In the genomic region with DNA sequence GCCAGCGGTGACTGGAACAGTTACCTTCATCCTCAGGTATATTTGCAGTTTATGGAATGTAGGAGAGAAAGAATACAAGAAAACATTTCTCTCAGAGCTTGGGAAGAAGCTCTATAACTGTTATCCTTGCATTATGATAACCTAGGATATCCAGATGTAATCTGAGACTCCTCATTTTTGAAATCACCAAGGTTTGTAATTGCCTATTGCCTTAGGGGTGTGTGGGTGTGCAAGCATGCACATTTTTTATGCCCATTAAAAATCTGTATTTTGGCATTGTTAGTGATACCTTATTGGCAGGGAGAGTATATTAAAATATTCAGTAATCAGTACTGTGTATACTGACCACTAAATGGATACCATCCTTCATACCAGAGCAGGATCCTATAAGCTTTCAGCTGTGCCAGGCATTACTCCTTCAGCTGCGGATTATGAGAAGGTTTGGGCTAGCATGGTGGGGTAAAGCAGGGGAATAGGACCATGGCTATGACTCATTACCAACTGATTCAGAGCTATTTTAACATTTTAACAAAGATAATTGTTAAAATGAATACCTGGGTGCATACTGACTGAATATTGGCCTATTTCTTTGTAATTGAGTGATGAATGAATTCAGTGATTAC, we compare ENCODE assay signal across 20 cellular contexts. TPM values are rescaled to one million over a fixed set of nuclear protein-coding genes. Genes with fewer than 3 reads are reported as not detected.
DNase-seq lines count a peak whose midpoint lies in the region; ATAC-seq and TF ChIP-seq lines count a peak whose summit lies in the region.
"Had no signal": no experiment of that assay in that cellular context is flagged by ENCODE, and none has a peak within 500 bp of the region (broad histone marks: within the 10 kb centered on the region; RNA-seq: fewer than 3 reads in every experiment).

No MANE protein-coding gene starts in this region.

- H3K9ac ChIP-seq in subcutaneous abdominal adipose tissue (ENCODE audit: low read length in 5 of 5) (no peak overlapping the region), colonic mucosa (ENCODE audit: low read depth in 2 of 2, low read length in 2 of 2) (no peak overlapping the region)

- intact Hi-C loops in esophagus muscularis mucosa (cut with DNase I) (no loop called here), colonic mucosa (cut with DNase I) (no loop called here)

- H3K9me3 ChIP-seq in esophagus muscularis mucosa (no peaks in the 10 kb centered on the region), subcutaneous abdominal adipose tissue (ENCODE audit: control insufficient read depth in 5 of 5, low read length in 5 of 5) (peaks cover 3 to 5% (median 4%) of the 10 kb centered on the region in 5 donors), colonic mucosa (no peaks in the 10 kb centered on the region)
- H3K9me3 ChIP-seq: right lobe of liver had no signal

- H3K4me1 ChIP-seq in esophagus muscularis mucosa (peaks cover 55 to 80% (median 79%) of the 10 kb centered on the region in 4 donors), subcutaneous abdominal adipose tissue (ENCODE audit: control insufficient read depth in 5 of 5, insufficient read depth in 5 of 5, low read length in 5 of 5) (peaks cover 0 to 41% (median 39%) of the 10 kb centered on the region in 5 donors), colonic mucosa (no peaks in the 10 kb centered on the region)

- H3K27ac ChIP-seq in esophagus muscularis mucosa (replicated peaks in 1 of 4), result peak overlapping the region in 3 of 4 donors; percentile 54 to 66 (median 57)
- peak overlapping the region; percentile 7 for H3K27ac ChIP-seq in subcutaneous abdominal adipose tissue (ENCODE audit: low read depth, low read length)
- H3K27ac ChIP-seq in colonic mucosa, result no peak overlapping the region

- H3K9me3 Mint-ChIP-seq in activated naive CD8-positive, alpha-beta T cell (ENCODE audit: low read depth), result no peaks in the 10 kb centered on the region
- no peaks in the 10 kb centered on the region for H3K9me3 Mint-ChIP-seq in activated naive CD8-positive, alpha-beta T cell treated with anti-CD3 and anti-CD28 coated beads for 36 hours
- peaks cover 8% of the 10 kb centered on the region for H3K9me3 Mint-ChIP-seq in WTC11
- H3K9me3 Mint-ChIP-seq: activated naive CD4-positive, alpha-beta T cell treated with anti-CD3 and anti-CD28 coated beads, Interleukin-2, amount 50 U/mL, for 72 hours; T-helper 2 cell treated with Interferon-gamma antibody and Interleukin-4, amounts not matched to agents 5 μg/mL and 100 μg/mL, for 36 hours had no signal

- ATAC-seq in WTC11, result no peak
- ATAC-seq: activated naive CD4-positive, alpha-beta T cell treated with anti-CD3 and anti-CD28 coated beads, Interleukin-2, amount 50 U/mL, for 72 hours had no signal

- no peaks in the 10 kb centered on the region for H3K27me3 ChIP-seq in esophagus muscularis mucosa
- no peaks in the 10 kb centered on the region for H3K27me3 ChIP-seq in subcutaneous abdominal adipose tissue (ENCODE audit: control insufficient read depth in 5 of 5, insufficient read depth in 4 of 5, low read length in 5 of 5)
- no peaks in the 10 kb centered on the region for H3K27me3 ChIP-seq in colonic mucosa
- H3K27me3 ChIP-seq: right lobe of liver, tibial nerve had no signal

- no peak for DNase-seq in activated naive CD8-positive, alpha-beta T cell treated with anti-CD3 and anti-CD28 coated beads for 36 hours
- DNase-seq in WTC11 (ENCODE audit: low spot score) (no peak), esophagus muscularis mucosa (ENCODE audit: extremely low spot score) (no peak), hypothalamus (lab: John Stamatoyannopoulos, UW) (no peak), NCI-H1436 treated with DMSO at 0.1 percent for 48 hours (lab: John Stamatoyannopoulos, UW) (no peak), colonic mucosa (no peak)
- DNase-seq: activated CD4-positive, alpha-beta T cell treated with anti-CD3 and anti-CD28 coated beads for 1 hour; erythroblast; head of caudate nucleus; islet precursor cell; nucleus accumbens; right lobe of liver; SHP77; stimulated activated CD4-positive, alpha-beta T cell treated with anti-CD3 and anti-CD28 coated beads, Interleukin-4, amount 100 ng/mL, for 1 hour; stimulated activated CD8-positive, alpha-beta memory T cell treated with anti-CD3 and anti-CD28 coated beads, Interleukin-4, amount 100 ng/mL, for 48 hours had no signal

- 86% methylated on average over 2 of the region's 2 CpGs for WGBS in esophagus muscularis mucosa

- TF ChIP-seq CTCF in WTC11 (IDR thresholded peaks at IDR 0.05) (no peak), esophagus muscularis mucosa (IDR thresholded peaks at IDR 0.05) (no peak), colonic mucosa (IDR thresholded peaks at IDR 0.05) (no peak)

- TF ChIP-seq EP300 in esophagus muscularis mucosa (IDR thresholded peaks at IDR 0.05), result no peak

- CTCF ChIA-PET in WTC11 (lab: Charles Lee), result interaction anchor here (1.0 kb wide), 1 partner anchor 9 kb away, joined by 5 read pairs; a partner anchor contains a TSS

- no peak overlapping the region for H3K4me3 Mint-ChIP-seq in activated naive CD8-positive, alpha-beta T cell
- no peak overlapping the region for H3K4me3 Mint-ChIP-seq in activated naive CD8-positive, alpha-beta T cell treated with anti-CD3 and anti-CD28 coated beads for 36 hours
- H3K4me3 Mint-ChIP-seq in WTC11, result no peak overlapping the region
- H3K4me3 Mint-ChIP-seq: T-helper 2 cell treated with Interferon-gamma antibody and Interleukin-4, amounts not matched to agents 5 μg/mL and 100 μg/mL, for 36 hours had no signal

- POLR2A ChIA-PET in WTC11 (lab: Charles Lee), result no interaction called here

- H3K27me3 Mint-ChIP-seq in activated naive CD8-positive, alpha-beta T cell, result no peaks in the 10 kb centered on the region
- no peaks in the 10 kb centered on the region for H3K27me3 Mint-ChIP-seq in activated naive CD8-positive, alpha-beta T cell treated with anti-CD3 and anti-CD28 coated beads for 36 hours
- H3K27me3 Mint-ChIP-seq in WTC11 (ENCODE audit: low read depth), result no peaks in the 10 kb centered on the region

- H3K36me3 Mint-ChIP-seq in activated naive CD8-positive, alpha-beta T cell, result peaks cover 11% of the 10 kb centered on the region
- H3K36me3 Mint-ChIP-seq in activated naive CD8-positive, alpha-beta T cell treated with anti-CD3 and anti-CD28 coated beads for 36 hours, result peaks cover 24% of the 10 kb centered on the region
- H3K36me3 Mint-ChIP-seq in WTC11, result peaks cover 23% of the 10 kb centered on the region

- peaks cover 76% of the 10 kb centered on the region for H3K4me1 Mint-ChIP-seq in activated naive CD8-positive, alpha-beta T cell (ENCODE audit: low read depth)
- peaks cover 64% of the 10 kb centered on the region for H3K4me1 Mint-ChIP-seq in activated naive CD8-positive, alpha-beta T cell treated with anti-CD3 and anti-CD28 coated beads for 36 hours
- peaks cover 48% of the 10 kb centered on the region for H3K4me1 Mint-ChIP-seq in WTC11

- H3K27ac Mint-ChIP-seq in activated naive CD8-positive, alpha-beta T cell, result peak overlapping the region; percentile 24
- H3K27ac Mint-ChIP-seq in activated naive CD8-positive, alpha-beta T cell treated with anti-CD3 and anti-CD28 coated beads for 36 hours, result no peak overlapping the region
- H3K27ac Mint-ChIP-seq in WTC11, result peak overlapping the region; percentile 22; the same call in 1 of the 2 replicates
- H3K27ac Mint-ChIP-seq: T-helper 2 cell treated with Interferon-gamma antibody and Interleukin-4, amounts not matched to agents 5 μg/mL and 100 μg/mL, for 36 hours had no signal

- no peak overlapping the region for H3K4me3 ChIP-seq in esophagus muscularis mucosa
- no peak overlapping the region for H3K4me3 ChIP-seq in subcutaneous abdominal adipose tissue (ENCODE audit: low read depth in 1 of 5, low read length in 5 of 5)
- H3K4me3 ChIP-seq in colonic mucosa, result no peak overlapping the region
- H3K4me3 ChIP-seq: right lobe of liver, tibial nerve had no signal

- H3K36me3 ChIP-seq in esophagus muscularis mucosa (peaks cover 0 to 10% (median 3%) of the 10 kb centered on the region in 4 donors), subcutaneous abdominal adipose tissue (ENCODE audit: control insufficient read depth in 5 of 5, insufficient read depth in 5 of 5, low read length in 5 of 5) (peaks cover 0 to 9% (median 6%) of the 10 kb centered on the region in 5 donors), colonic mucosa (no peaks in the 10 kb centered on the region)

- no peak for TF ChIP-seq POLR2A in esophagus muscularis mucosa (IDR thresholded peaks at IDR 0.05; ENCODE audit: low read depth)

TF ChIP-seq in WTC11, 78 proteins besides CTCF, POLR2A, EP300 and RAD21 (continues in another document):
- TF ChIP-seq, protein P1, sequence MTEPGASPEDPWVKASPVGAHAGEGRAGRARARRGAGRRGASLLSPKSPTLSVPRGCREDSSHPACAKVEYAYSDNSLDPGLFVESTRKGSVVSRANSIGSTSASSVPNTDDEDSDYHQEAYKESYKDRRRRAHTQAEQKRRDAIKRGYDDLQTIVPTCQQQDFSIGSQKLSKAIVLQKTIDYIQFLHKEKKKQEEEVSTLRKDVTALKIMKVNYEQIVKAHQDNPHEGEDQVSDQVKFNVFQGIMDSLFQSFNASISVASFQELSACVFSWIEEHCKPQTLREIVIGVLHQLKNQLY (CRISPR knock-in tag; IDR thresholded peaks at IDR 0.05), result no peak
- TF ChIP-seq IRF2 (CRISPR knock-in tag; IDR thresholded peaks at IDR 0.05; ENCODE audit: borderline replicate concordance, low read depth) (no peak), CBFB (CRISPR knock-in tag; IDR thresholded peaks at IDR 0.05; ENCODE audit: low read depth) (no peak), CREB1 (CRISPR knock-in tag; IDR thresholded peaks at IDR 0.05) (no peak), HMGA2 (CRISPR knock-in tag; IDR thresholded peaks at IDR 0.05) (no peak), ZNF138 (CRISPR knock-in tag; conservative IDR thresholded peaks at IDR 0.05) (no peak)

RNA-seq across cellular contexts. Expression of a gene that starts 8.4 kb away (rescaled TPM):
- total RNA-seq in activated naive CD8-positive, alpha-beta T cell treated with anti-CD3 and anti-CD28 coated beads for 36 hours, result 10 to 100 TPM; 22.9 to 23.9 TPM
- total RNA-seq in WTC11 (2021) (21.6 to 24.0 TPM (median 22.4 TPM) in 3 replicates), esophagus muscularis mucosa (10 to 100 TPM; 34.5 to 46.5 (median 37.0) TPM), colonic mucosa (10 to 100 TPM; 26.5 to 39.5 TPM)
